ENCODE assay signal across 1 cellular context in genomic region chr1:51878307-51878615, GRCh38.
TF ChIP-seq lines count a peak whose summit lies in the region.

No MANE protein-coding gene starts in this region.

TF ChIP-seq in HepG2, 621 proteins besides CTCF, POLR2A, EP300 and RAD21 (continued from another document and continues in another):
- no peak for TF ChIP-seq ZBTB8A (CRISPR knock-in tag; IDR thresholded peaks at IDR 0.05; ENCODE audit: borderline replicate concordance, low read depth)
- TF ChIP-seq JUN (CRISPR knock-in tag; IDR thresholded peaks at IDR 0.05) = no peak
- TF ChIP-seq ZNF10 (CRISPR knock-in tag; IDR thresholded peaks at IDR 0.05; ENCODE audit: borderline replicate concordance, low read depth) = no peak
- TF ChIP-seq EED (CRISPR knock-in tag; IDR thresholded peaks at IDR 0.05) = 0 out of 2 replicates have a peak, but pooled peaks have one; percentile 54
- no peak for TF ChIP-seq MLX (CRISPR knock-in tag; IDR thresholded peaks at IDR 0.05)
- no peak for TF ChIP-seq ZBTB39 (CRISPR knock-in tag; IDR thresholded peaks at IDR 0.05)
- TF ChIP-seq SATB2 (CRISPR knock-in tag; IDR thresholded peaks at IDR 0.05) = no peak
- no peak for TF ChIP-seq KLF11 (CRISPR knock-in tag; IDR thresholded peaks at IDR 0.05)
- TF ChIP-seq CHCHD3 (CRISPR knock-in tag; IDR thresholded peaks at IDR 0.05) = peak; percentile 79; the same call in 1 of the 2 replicates
- TF ChIP-seq, protein P1, sequence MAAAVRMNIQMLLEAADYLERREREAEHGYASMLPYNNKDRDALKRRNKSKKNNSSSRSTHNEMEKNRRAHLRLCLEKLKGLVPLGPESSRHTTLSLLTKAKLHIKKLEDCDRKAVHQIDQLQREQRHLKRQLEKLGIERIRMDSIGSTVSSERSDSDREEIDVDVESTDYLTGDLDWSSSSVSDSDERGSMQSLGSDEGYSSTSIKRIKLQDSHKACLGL (CRISPR knock-in tag; IDR thresholded peaks at IDR 0.05) = no peak
- no peak for TF ChIP-seq ZNF503 (CRISPR knock-in tag; IDR thresholded peaks at IDR 0.05)
- TF ChIP-seq RBM22 (optimal IDR thresholded peaks at IDR 0.05; ENCODE audit: low read length) = no peak
- no peak for TF ChIP-seq ZNF558 (CRISPR knock-in tag; IDR thresholded peaks at IDR 0.05; ENCODE audit: borderline replicate concordance)
- TF ChIP-seq, protein P2, sequence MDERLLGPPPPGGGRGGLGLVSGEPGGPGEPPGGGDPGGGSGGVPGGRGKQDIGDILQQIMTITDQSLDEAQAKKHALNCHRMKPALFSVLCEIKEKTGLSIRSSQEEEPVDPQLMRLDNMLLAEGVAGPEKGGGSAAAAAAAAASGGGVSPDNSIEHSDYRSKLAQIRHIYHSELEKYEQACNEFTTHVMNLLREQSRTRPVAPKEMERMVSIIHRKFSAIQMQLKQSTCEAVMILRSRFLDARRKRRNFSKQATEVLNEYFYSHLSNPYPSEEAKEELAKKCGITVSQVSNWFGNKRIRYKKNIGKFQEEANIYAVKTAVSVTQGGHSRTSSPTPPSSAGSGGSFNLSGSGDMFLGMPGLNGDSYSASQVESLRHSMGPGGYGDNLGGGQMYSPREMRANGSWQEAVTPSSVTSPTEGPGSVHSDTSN (CRISPR knock-in tag; IDR thresholded peaks at IDR 0.05) = no peak
- TF ChIP-seq, protein P3, sequence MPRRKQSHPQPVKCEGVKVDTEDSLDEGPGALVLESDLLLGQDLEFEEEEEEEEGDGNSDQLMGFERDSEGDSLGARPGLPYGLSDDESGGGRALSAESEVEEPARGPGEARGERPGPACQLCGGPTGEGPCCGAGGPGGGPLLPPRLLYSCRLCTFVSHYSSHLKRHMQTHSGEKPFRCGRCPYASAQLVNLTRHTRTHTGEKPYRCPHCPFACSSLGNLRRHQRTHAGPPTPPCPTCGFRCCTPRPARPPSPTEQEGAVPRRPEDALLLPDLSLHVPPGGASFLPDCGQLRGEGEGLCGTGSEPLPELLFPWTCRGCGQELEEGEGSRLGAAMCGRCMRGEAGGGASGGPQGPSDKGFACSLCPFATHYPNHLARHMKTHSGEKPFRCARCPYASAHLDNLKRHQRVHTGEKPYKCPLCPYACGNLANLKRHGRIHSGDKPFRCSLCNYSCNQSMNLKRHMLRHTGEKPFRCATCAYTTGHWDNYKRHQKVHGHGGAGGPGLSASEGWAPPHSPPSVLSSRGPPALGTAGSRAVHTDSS (CRISPR knock-in tag; conservative IDR thresholded peaks at IDR 0.05) = no peak
- no peak; the same call in 1 of the 2 replicates for TF ChIP-seq ZNF138 (CRISPR knock-in tag; IDR thresholded peaks at IDR 0.05; ENCODE audit: low read depth)
- TF ChIP-seq SRSF1 (optimal IDR thresholded peaks at IDR 0.05; ENCODE audit: low read depth, low read length) = no peak
- TF ChIP-seq ATM (IDR thresholded peaks at IDR 0.05; ENCODE audit: borderline replicate concordance) = no peak
- TF ChIP-seq SIX4 (CRISPR knock-in tag; IDR thresholded peaks at IDR 0.05) = 0 out of 2 replicates have a peak, but pooled peaks have one; percentile 12
- no peak for TF ChIP-seq REL (CRISPR knock-in tag; conservative IDR thresholded peaks at IDR 0.05)
- TF ChIP-seq ZNF563 (CRISPR knock-in tag; IDR thresholded peaks at IDR 0.05) = no peak
- TF ChIP-seq SIN3B (IDR thresholded peaks at IDR 0.05; ENCODE audit: low read length) = no peak
- TF ChIP-seq SNAPC2 (CRISPR knock-in tag; IDR thresholded peaks at IDR 0.05) = no peak
- TF ChIP-seq CREB1 (IDR thresholded peaks at IDR 0.05) = no peak
- no peak for TF ChIP-seq CREB1 (CRISPR knock-in tag; IDR thresholded peaks at IDR 0.05)
- no peak for TF ChIP-seq ZEB1 (IDR thresholded peaks at IDR 0.05; ENCODE audit: insufficient replicate concordance, low read depth)
- TF ChIP-seq JARID2 (CRISPR knock-in tag; IDR thresholded peaks at IDR 0.05; ENCODE audit: insufficient replicate concordance) = no peak
- no peak for TF ChIP-seq ZFP36L1 (CRISPR knock-in tag; IDR thresholded peaks at IDR 0.05)
- TF ChIP-seq, protein P4, sequence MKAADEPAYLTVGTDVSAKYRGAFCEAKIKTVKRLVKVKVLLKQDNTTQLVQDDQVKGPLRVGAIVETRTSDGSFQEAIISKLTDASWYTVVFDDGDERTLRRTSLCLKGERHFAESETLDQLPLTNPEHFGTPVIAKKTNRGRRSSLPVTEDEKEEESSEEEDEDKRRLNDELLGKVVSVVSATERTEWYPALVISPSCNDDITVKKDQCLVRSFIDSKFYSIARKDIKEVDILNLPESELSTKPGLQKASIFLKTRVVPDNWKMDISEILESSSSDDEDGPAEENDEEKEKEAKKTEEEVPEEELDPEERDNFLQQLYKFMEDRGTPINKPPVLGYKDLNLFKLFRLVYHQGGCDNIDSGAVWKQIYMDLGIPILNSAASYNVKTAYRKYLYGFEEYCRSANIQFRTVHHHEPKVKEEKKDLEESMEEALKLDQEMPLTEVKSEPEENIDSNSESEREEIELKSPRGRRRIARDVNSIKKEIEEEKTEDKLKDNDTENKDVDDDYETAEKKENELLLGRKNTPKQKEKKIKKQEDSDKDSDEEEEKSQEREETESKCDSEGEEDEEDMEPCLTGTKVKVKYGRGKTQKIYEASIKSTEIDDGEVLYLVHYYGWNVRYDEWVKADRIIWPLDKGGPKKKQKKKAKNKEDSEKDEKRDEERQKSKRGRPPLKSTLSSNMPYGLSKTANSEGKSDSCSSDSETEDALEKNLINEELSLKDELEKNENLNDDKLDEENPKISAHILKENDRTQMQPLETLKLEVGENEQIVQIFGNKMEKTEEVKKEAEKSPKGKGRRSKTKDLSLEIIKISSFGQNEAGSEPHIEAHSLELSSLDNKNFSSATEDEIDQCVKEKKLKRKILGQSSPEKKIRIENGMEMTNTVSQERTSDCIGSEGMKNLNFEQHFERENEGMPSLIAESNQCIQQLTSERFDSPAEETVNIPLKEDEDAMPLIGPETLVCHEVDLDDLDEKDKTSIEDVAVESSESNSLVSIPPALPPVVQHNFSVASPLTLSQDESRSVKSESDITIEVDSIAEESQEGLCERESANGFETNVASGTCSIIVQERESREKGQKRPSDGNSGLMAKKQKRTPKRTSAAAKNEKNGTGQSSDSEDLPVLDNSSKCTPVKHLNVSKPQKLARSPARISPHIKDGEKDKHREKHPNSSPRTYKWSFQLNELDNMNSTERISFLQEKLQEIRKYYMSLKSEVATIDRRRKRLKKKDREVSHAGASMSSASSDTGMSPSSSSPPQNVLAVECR (CRISPR knock-in tag; IDR thresholded peaks at IDR 0.05; ENCODE audit: borderline replicate concordance) = no peak
- TF ChIP-seq PRPF4 (IDR thresholded peaks at IDR 0.05; ENCODE audit: low read depth, low read length, poor library complexity, severe bottlenecking) = no peak
- no peak for TF ChIP-seq BORCS8-MEF2B (CRISPR knock-in tag; IDR thresholded peaks at IDR 0.05)
- no peak for TF ChIP-seq ZUFSP (CRISPR knock-in tag; IDR thresholded peaks at IDR 0.05; ENCODE audit: borderline replicate concordance)
- TF ChIP-seq RCOR2 (CRISPR knock-in tag; IDR thresholded peaks at IDR 0.05) = no peak
- TF ChIP-seq ZNF264 (CRISPR knock-in tag; IDR thresholded peaks at IDR 0.05) = 0 out of 2 replicates have a peak, but pooled peaks have one; percentile 19
- TF ChIP-seq ZNF670 (CRISPR knock-in tag; IDR thresholded peaks at IDR 0.05; ENCODE audit: borderline replicate concordance) = no peak
- no peak for TF ChIP-seq SP2 (CRISPR knock-in tag; IDR thresholded peaks at IDR 0.05)
- no peak for TF ChIP-seq GATA4 (IDR thresholded peaks at IDR 0.05; ENCODE audit: borderline replicate concordance, low read depth)
- TF ChIP-seq ZNF709 (CRISPR knock-in tag; IDR thresholded peaks at IDR 0.05) = no peak
- 0 out of 3 replicates have a peak, but pooled peaks have one; percentile 12 for TF ChIP-seq MXI1 (IDR thresholded peaks at IDR 0.05; ENCODE audit: borderline replicate concordance, low read depth, low read length)
- TF ChIP-seq TAF1 (CRISPR knock-in tag; IDR thresholded peaks at IDR 0.05) = no peak
- no peak for TF ChIP-seq ZNF362 (CRISPR knock-in tag; IDR thresholded peaks at IDR 0.05; ENCODE audit: borderline replicate concordance)
- TF ChIP-seq ARID2 (CRISPR knock-in tag; IDR thresholded peaks at IDR 0.05; ENCODE audit: borderline replicate concordance) = peak; percentile 71; the same call in 1 of the 2 replicates
- no peak for TF ChIP-seq MIER3 (CRISPR knock-in tag; IDR thresholded peaks at IDR 0.05; ENCODE audit: borderline replicate concordance)
- TF ChIP-seq TEAD3 (CRISPR knock-in tag; optimal IDR thresholded peaks at IDR 0.05; ENCODE audit: borderline replicate concordance) = no peak
- TF ChIP-seq THAP8 (CRISPR knock-in tag; IDR thresholded peaks at IDR 0.05; ENCODE audit: borderline replicate concordance) = no peak
- TF ChIP-seq PAX8 (CRISPR knock-in tag; IDR thresholded peaks at IDR 0.05; ENCODE audit: borderline replicate concordance) = no peak
- TF ChIP-seq STAG1 (CRISPR knock-in tag; IDR thresholded peaks at IDR 0.05) = no peak
- no peak for TF ChIP-seq KAT2B (IDR thresholded peaks at IDR 0.05; ENCODE audit: borderline replicate concordance, low read depth, low read length)
- TF ChIP-seq ZFP90 (CRISPR knock-in tag; IDR thresholded peaks at IDR 0.05; ENCODE audit: borderline replicate concordance) = no peak; the same call in none of the 2 replicates
- TF ChIP-seq, protein P5, sequence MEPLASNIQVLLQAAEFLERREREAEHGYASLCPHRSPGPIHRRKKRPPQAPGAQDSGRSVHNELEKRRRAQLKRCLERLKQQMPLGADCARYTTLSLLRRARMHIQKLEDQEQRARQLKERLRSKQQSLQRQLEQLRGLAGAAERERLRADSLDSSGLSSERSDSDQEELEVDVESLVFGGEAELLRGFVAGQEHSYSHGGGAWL (CRISPR knock-in tag; IDR thresholded peaks at IDR 0.05) = no peak
- TF ChIP-seq, protein P6, sequence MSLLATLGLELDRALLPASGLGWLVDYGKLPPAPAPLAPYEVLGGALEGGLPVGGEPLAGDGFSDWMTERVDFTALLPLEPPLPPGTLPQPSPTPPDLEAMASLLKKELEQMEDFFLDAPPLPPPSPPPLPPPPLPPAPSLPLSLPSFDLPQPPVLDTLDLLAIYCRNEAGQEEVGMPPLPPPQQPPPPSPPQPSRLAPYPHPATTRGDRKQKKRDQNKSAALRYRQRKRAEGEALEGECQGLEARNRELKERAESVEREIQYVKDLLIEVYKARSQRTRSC (CRISPR knock-in tag; IDR thresholded peaks at IDR 0.05; ENCODE audit: low read depth) = no peak
